Comparison of ENCODE assay signal across 11 cellular contexts in the genomic region with DNA sequence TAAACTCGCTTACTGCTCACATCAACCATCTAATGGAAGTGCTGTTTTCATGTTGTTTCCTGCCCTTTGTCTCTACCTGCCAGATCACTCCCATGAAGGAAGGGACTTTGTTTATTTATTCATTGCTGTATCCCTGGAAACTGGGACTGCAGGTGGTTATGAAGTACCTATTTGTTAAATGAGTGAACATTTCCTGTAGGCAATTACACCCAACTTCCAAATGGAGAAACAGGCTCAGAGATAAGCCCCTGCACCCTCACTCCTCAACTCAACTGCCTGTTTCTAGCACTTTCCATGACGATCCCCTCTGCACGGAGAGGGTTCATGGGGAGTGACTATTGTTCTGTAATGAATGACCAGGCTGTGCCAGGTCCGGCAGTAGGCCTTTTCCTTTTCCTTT. TPM values are rescaled to one million over a fixed set of nuclear protein-coding genes. Genes with fewer than 3 reads are reported as not detected.
A peak's percentile ranks its signal among the peaks of the same experiment; 100 is the strongest.
DNase-seq lines count a peak whose midpoint lies in the region; ATAC-seq, FAIRE-seq and TF ChIP-seq lines count a peak whose summit lies in the region.
"Had no signal": no experiment of that assay in that cellular context is flagged by ENCODE, and none has a peak within 500 bp of the region (broad histone marks: within the 10 kb centered on the region; RNA-seq: fewer than 3 reads in every experiment).

No MANE protein-coding gene starts in this region.

- intact Hi-C loops in left lung (cut with DNase I) (no loop called here), vagina (cut with DNase I) (no loop called here)

- peaks cover 17% of the 10 kb centered on the region for H3K4me1 Mint-ChIP-seq in activated naive CD8-positive, alpha-beta T cell (ENCODE audit: low read depth)
- H3K4me1 Mint-ChIP-seq in activated naive CD8-positive, alpha-beta T cell treated with anti-CD3 and anti-CD28 coated beads for 36 hours = peaks cover 9% of the 10 kb centered on the region

- H3K9me3 ChIP-seq in left lung = no peaks in the 10 kb centered on the region
- no peaks in the 10 kb centered on the region for H3K9me3 ChIP-seq in vagina
- H3K9me3 ChIP-seq: gastrocnemius medialis had no signal

- no peak for TF ChIP-seq POLR2A in vagina (IDR thresholded peaks at IDR 0.05)
- TF ChIP-seq POLR2A in GM12892 (IDR thresholded peaks at IDR 0.05; ENCODE audit: low read depth, low read length) = no peak

- H3K9me3 Mint-ChIP-seq in activated naive CD8-positive, alpha-beta T cell (ENCODE audit: low read depth) = no peaks in the 10 kb centered on the region
- H3K9me3 Mint-ChIP-seq in activated naive CD8-positive, alpha-beta T cell treated with anti-CD3 and anti-CD28 coated beads for 36 hours = no peaks in the 10 kb centered on the region

- H3K27ac ChIP-seq in VCaP (peak overlapping the region; percentile 18; the same call in 1 of the 2 replicates), left lung (peak overlapping the region; percentile 94 to 98), vagina (peak overlapping the region; percentile 99)

- H3K4me1 ChIP-seq in left lung (peaks cover 25 to 31% of the 10 kb centered on the region in 2 donors), vagina (peaks cover 38% of the 10 kb centered on the region)

- DNase-seq in activated naive CD8-positive, alpha-beta T cell treated with anti-CD3 and anti-CD28 coated beads for 36 hours = no peak
- DNase-seq in left lung (no peak), vagina (ENCODE audit: extremely low spot score in 2 of 2) (no peak), GM12892 (ENCODE audit: insufficient read length) (no peak)
- DNase-seq: gastrocnemius medialis, right cardiac atrium had no signal

- H3K4me3 ChIP-seq in left lung (no peak overlapping the region), vagina (no peak overlapping the region)
- H3K4me3 ChIP-seq: gastrocnemius medialis had no signal

- H3K27me3 Mint-ChIP-seq in activated naive CD8-positive, alpha-beta T cell = no peaks in the 10 kb centered on the region
- no peaks in the 10 kb centered on the region for H3K27me3 Mint-ChIP-seq in activated naive CD8-positive, alpha-beta T cell treated with anti-CD3 and anti-CD28 coated beads for 36 hours

- no peaks in the 10 kb centered on the region for H3K36me3 Mint-ChIP-seq in activated naive CD8-positive, alpha-beta T cell
- peaks cover 15% of the 10 kb centered on the region for H3K36me3 Mint-ChIP-seq in activated naive CD8-positive, alpha-beta T cell treated with anti-CD3 and anti-CD28 coated beads for 36 hours

- H3K27ac Mint-ChIP-seq in activated naive CD8-positive, alpha-beta T cell = no peak overlapping the region
- H3K27ac Mint-ChIP-seq in activated naive CD8-positive, alpha-beta T cell treated with anti-CD3 and anti-CD28 coated beads for 36 hours = no peak overlapping the region

- TF ChIP-seq CTCF in VCaP (conservative IDR thresholded peaks at IDR 0.05) (no peak), left lung (IDR thresholded peaks at IDR 0.05) (no peak), vagina (IDR thresholded peaks at IDR 0.05) (no peak)

- H3K4me3 Mint-ChIP-seq in activated naive CD8-positive, alpha-beta T cell = peak overlapping the region; percentile 27
- no peak overlapping the region for H3K4me3 Mint-ChIP-seq in activated naive CD8-positive, alpha-beta T cell treated with anti-CD3 and anti-CD28 coated beads for 36 hours

- H3K27me3 ChIP-seq in left lung (no peaks in the 10 kb centered on the region), vagina (no peaks in the 10 kb centered on the region)
- H3K27me3 ChIP-seq: gastrocnemius medialis had no signal

- H3K36me3 ChIP-seq in left lung (peaks cover 0 to 10% of the 10 kb centered on the region in 2 donors), vagina (peaks cover 0 to 9% of the 10 kb centered on the region in 2 donors)

- FAIRE-seq in GM12892 (lab: Jason Lieb, UNC) = no peak

- ATAC-seq in left lung = peak; percentile 35
- ATAC-seq in HG02884 (IDR thresholded peaks at IDR 0.05; ENCODE audit: unreplicated experiment) = no peak
- no peak for ATAC-seq in GM18867 (IDR thresholded peaks at IDR 0.05; ENCODE audit: unreplicated experiment)
- ATAC-seq: gastrocnemius medialis had no signal

RNA-seq across cellular contexts. Expression of a gene that starts 1.9 kb away (rescaled TPM):
- total RNA-seq in activated naive CD8-positive, alpha-beta T cell treated with anti-CD3 and anti-CD28 coated beads for 36 hours = 100 to 1,000 TPM in 1 of 2 experiments, 10 to 100 TPM in 1; 99.1 to 107 TPM
- 100 to 1,000 TPM; 233 to 596 TPM for total RNA-seq in left lung
- total RNA-seq in vagina = 442 TPM
- 45.9 TPM for polyA plus RNA-seq in GM12892 (2012; ENCODE audit: missing spikeins)

RNA-seq across cellular contexts. Expression of a gene that starts 27.8 kb away (rescaled TPM):
- total RNA-seq in activated naive CD8-positive, alpha-beta T cell treated with anti-CD3 and anti-CD28 coated beads for 36 hours = not detected
- not detected for total RNA-seq in left lung
- not detected for total RNA-seq in vagina
- not detected for polyA plus RNA-seq in GM12892 (2012; ENCODE audit: missing spikeins)
- total RNA-seq: gastrocnemius medialis, right cardiac atrium had no signal
- polyA plus RNA-seq: adipose tissue, right cardiac atrium had no signal

RNA-seq across cellular contexts. Expression of a gene that starts 31.2 kb away (rescaled TPM):
- 100 to 1,000 TPM; 248 to 249 TPM for total RNA-seq in activated naive CD8-positive, alpha-beta T cell treated with anti-CD3 and anti-CD28 coated beads for 36 hours
- total RNA-seq in left lung = 100 to 1,000 TPM; 130 to 157 TPM
- 517 TPM for total RNA-seq in vagina
- polyA plus RNA-seq in GM12892 (2012; ENCODE audit: missing spikeins) = 326 TPM

RNA-seq across cellular contexts. Expression of a gene that starts 45.2 kb away (rescaled TPM):
- not detected for total RNA-seq in activated naive CD8-positive, alpha-beta T cell treated with anti-CD3 and anti-CD28 coated beads for 36 hours
- total RNA-seq in left lung (not detected), vagina (not detected)
- polyA plus RNA-seq in GM12892 (2012; ENCODE audit: missing spikeins) = not detected
- total RNA-seq: gastrocnemius medialis, right cardiac atrium had no signal
- polyA plus RNA-seq: right cardiac atrium had no signal

Comparison
In these comparisons a context has a peak if more than half of its experiments do, and no peak if none do; other contexts are left out.
1. H3K27ac ChIP-seq: peak in every context shown above with its lines; median percentile 99 in vagina; 96 in left lung; 18 in VCaP.